Comparison of ENCODE assay signal across 8 cellular contexts in the genomic region with DNA sequence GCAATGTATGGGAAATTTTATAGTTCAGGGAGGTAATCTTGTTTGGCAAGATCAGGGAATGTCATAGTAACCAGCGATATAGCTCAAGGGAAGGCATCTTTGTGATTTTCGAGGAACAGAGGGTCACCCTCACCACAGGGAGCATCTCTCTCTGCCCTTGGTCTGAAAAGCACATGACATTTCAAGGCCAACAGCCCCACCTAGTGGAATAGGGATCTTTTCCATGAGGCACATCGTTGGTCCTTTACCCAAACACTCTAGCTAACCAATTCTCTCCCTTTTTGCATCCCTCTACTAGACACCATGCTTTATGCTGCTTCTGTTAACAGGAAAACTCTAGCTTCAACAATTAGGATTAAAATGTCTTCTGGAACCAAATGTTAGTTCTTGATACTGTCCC.
DNase-seq lines count a peak whose midpoint lies in the region; ATAC-seq lines count a peak whose summit lies in the region.

No MANE protein-coding gene starts in this region.

- H3K9me3 Mint-ChIP-seq in immature natural killer cell = peaks cover 11 to 39% (median 21%) of the 10 kb centered on the region in 6 donors

- H3K4me3 Mint-ChIP-seq in immature natural killer cell = no peak overlapping the region

- peaks cover 0 to 3% (median 3%) of the 10 kb centered on the region in 3 donors for H3K36me3 Mint-ChIP-seq in immature natural killer cell

- H3K4me1 Mint-ChIP-seq in immature natural killer cell = no peaks in the 10 kb centered on the region

- H3K27ac Mint-ChIP-seq in immature natural killer cell = no peak overlapping the region

- ATAC-seq in GM21423 (IDR thresholded peaks at IDR 0.05; ENCODE audit: unreplicated experiment) = peak; percentile 68

- DNase-seq in NCI-H2196 (lab: John Stamatoyannopoulos, UW; ENCODE audit: unreplicated experiment) (peak; percentile 12), NCI-H2196 treated with DMSO at 0.1 percent for 48 hours (lab: John Stamatoyannopoulos, UW; ENCODE audit: unreplicated experiment) (no peak), M059J (ENCODE audit: low read depth) (peak; percentile 70), immature natural killer cell (peak; percentile 14 to 25 (median 24)), hippocampal formation (lab: John Stamatoyannopoulos, UW) (no peak), germinal center (ENCODE audit: low spot score) (no peak)
- DNase-seq in activated CD4-positive, alpha-beta T cell treated with anti-CD3 and anti-CD28 coated beads, Interleukin-2, amount 50 U/mL, for 4 hours = peak; percentile 5 to 6

- no peaks in the 10 kb centered on the region for H3K27me3 Mint-ChIP-seq in immature natural killer cell (ENCODE audit: low read depth in 3 of 3)

Comparison
In these comparisons a context has a peak if more than half of its experiments do, and no peak if none do; other contexts are left out.
1. DNase-seq: peak in NCI-H2196 (single experiment), M059J (single experiment), activated CD4-positive, alpha-beta T cell treated with anti-CD3 and anti-CD28 coated beads, Interleukin-2, amount 50 U/mL, for 4 hours (2 of 2) and immature natural killer cell (3 of 3); none in NCI-H2196 treated with DMSO at 0.1 percent for 48 hours (single experiment), hippocampal formation (0 of 2) and germinal center (single experiment).